ENCODE assay signal across 8 cellular contexts in the genomic region with DNA sequence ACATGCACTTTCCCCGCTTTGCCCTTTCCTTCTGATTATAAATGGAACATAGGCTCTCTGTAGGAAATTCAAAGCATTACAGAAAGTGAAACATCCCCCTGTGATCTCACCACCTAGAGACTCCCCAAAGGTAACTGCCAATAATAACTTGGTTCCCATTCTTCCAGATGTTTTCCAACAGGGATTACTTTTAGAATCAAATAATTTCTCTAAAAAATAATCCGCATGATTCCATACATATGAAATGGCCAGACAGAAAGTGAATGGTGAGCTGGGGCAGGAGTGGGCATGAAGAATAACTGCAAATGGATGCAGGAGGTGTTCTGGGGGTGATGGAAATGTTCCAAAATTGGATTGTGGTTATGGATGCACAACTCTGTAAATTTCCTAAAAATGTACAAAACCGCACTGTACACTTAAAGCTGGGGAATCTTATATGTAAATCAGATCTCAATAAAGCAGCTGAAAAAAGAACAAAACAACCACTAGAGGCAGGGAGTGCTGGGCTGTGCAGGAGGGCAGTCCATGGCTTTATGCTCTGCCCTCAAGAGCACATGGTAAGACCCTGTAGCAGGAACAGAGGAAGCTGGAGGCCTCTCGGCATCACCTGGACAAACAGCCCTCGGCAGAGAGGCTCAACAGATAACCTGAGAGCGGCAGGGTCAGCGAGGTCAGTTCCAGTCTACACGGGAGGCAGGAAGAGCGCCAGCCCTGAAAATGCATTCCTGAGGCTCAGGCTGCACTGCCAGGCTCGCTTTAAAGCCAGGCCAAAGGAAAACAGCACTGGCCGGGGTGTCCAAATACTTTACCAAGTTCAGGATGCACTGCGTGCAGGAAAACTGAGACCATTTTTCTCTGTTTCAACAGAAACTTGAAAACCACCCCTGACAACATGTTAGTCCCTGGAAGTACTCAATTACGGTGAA. TPM values are rescaled to one million over a fixed set of nuclear protein-coding genes. Genes with fewer than 3 reads are reported as not detected.
DNase-seq lines count a peak whose midpoint lies in the region; ATAC-seq and TF ChIP-seq lines count a peak whose summit lies in the region.

No MANE protein-coding gene starts in this region.

- H3K4me3 Mint-ChIP-seq in Calu3 (ENCODE audit: low read depth, unreplicated experiment): no peak overlapping the region

- H3K36me3 Mint-ChIP-seq in Calu3 (ENCODE audit: insufficient read depth, unreplicated experiment): peaks cover 16% of the 10 kb centered on the region

- H3K4me3 ChIP-seq in MG63 (no peak overlapping the region), colonic mucosa (no peak overlapping the region), muscle layer of duodenum (ENCODE audit: low read depth in 1 of 2, low read length in 2 of 2) (no peak overlapping the region)

- CTCF ChIA-PET in Calu3 (lab: Charles Lee): interaction anchor here (0.7 kb wide), 1 partner anchor 208 kb away, joined by 3 read pairs; no protein-coding TSS in a partner anchor

- H3K36me3 ChIP-seq in MG63 (peaks cover 13% of the 10 kb centered on the region), colonic mucosa (no peaks in the 10 kb centered on the region), muscle layer of duodenum (ENCODE audit: control insufficient read depth in 1 of 2, insufficient read depth in 2 of 2, low read length in 2 of 2) (no peaks in the 10 kb centered on the region)

- H3K27me3 ChIP-seq in MG63: no peaks in the 10 kb centered on the region
- H3K27me3 ChIP-seq in colonic mucosa: no peaks in the 10 kb centered on the region
- H3K27me3 ChIP-seq in muscle layer of duodenum (ENCODE audit: low read depth, low read length): no peaks in the 10 kb centered on the region

- H3K4me1 Mint-ChIP-seq in Calu3 (ENCODE audit: low read depth, unreplicated experiment): peaks cover 31% of the 10 kb centered on the region

- TF ChIP-seq CTCF in Calu3 (IDR thresholded peaks at IDR 0.05; ENCODE audit: unreplicated experiment) (peak; percentile 16), colonic mucosa (IDR thresholded peaks at IDR 0.05) (no peak), omental fat pad (IDR thresholded peaks at IDR 0.05) (no peak)

- H3K27ac ChIP-seq in colonic mucosa (peak overlapping the region; percentile 36), muscle layer of duodenum (ENCODE audit: low read length) (peak overlapping the region; percentile 1)

- peak overlapping the region in 1 of 2 donors; percentile 31 for H3K9ac ChIP-seq in colonic mucosa (ENCODE audit: low read depth in 2 of 2, low read length in 2 of 2)

- intact Hi-C loops in Calu3 (cut with micrococcal nuclease; ENCODE audit: unreplicated experiment): no loop called here
- intact Hi-C loops in colonic mucosa (cut with DNase I): no loop called here

- H3K27me3 Mint-ChIP-seq in Calu3 (ENCODE audit: unreplicated experiment): no peaks in the 10 kb centered on the region

- no peaks in the 10 kb centered on the region for H3K9me3 Mint-ChIP-seq in Calu3 (ENCODE audit: low read depth, unreplicated experiment)

- peaks cover 9% of the 10 kb centered on the region for H3K4me1 ChIP-seq in colonic mucosa
- peaks cover 47 to 69% of the 10 kb centered on the region in 2 donors for H3K4me1 ChIP-seq in muscle layer of duodenum (ENCODE audit: control insufficient read depth in 1 of 2, insufficient read depth in 2 of 2, low read length in 2 of 2)

- no TSS peak for BruUV-seq in Calu3 (replicated peaks; lab: Mats Ljungman, UMichigan)

- no peak overlapping the region for H3K27ac Mint-ChIP-seq in Calu3 (ENCODE audit: unreplicated experiment)

- H3K9me3 ChIP-seq in MG63 (no peaks in the 10 kb centered on the region), colonic mucosa (no peaks in the 10 kb centered on the region), muscle layer of duodenum (ENCODE audit: control insufficient read depth in 1 of 2, low read length in 2 of 2) (no peaks in the 10 kb centered on the region)

- no peak for ATAC-seq in omental fat pad (ENCODE audit: low FRiP score)
- ATAC-seq in GM21825 (IDR thresholded peaks at IDR 0.05; ENCODE audit: unreplicated experiment): no peak
- ATAC-seq in HG03095 (IDR thresholded peaks at IDR 0.05; ENCODE audit: unreplicated experiment): no peak

- DNase-seq in Calu3: no peak
- peak; percentile 41 for DNase-seq in MG63
- no peak for DNase-seq in colonic mucosa
- DNase-seq in GF-D8 (lab: John Stamatoyannopoulos, UW): no peak
- DNase-seq in omental fat pad (ENCODE audit: low spot score): no peak

RNA-seq across cellular contexts. Expression of a gene that starts 39.7 kb away (rescaled TPM):
- total RNA-seq in Calu3 (2022) (198 and 207 TPM in 2 replicates), colonic mucosa (100 to 1,000 TPM; 397 to 407 TPM), omental fat pad (100 to 1,000 TPM in 3 of 4 donors, 10 to 100 TPM in 1; 98.0 to 130 (median 120) TPM)
- 316 and 357 TPM in 2 replicates for total RNA-seq in MG63 (2014; rRNA removed; shearing (Covaris generic); ENCODE audit: low replicate concordance)
